In the genomic region with DNA sequence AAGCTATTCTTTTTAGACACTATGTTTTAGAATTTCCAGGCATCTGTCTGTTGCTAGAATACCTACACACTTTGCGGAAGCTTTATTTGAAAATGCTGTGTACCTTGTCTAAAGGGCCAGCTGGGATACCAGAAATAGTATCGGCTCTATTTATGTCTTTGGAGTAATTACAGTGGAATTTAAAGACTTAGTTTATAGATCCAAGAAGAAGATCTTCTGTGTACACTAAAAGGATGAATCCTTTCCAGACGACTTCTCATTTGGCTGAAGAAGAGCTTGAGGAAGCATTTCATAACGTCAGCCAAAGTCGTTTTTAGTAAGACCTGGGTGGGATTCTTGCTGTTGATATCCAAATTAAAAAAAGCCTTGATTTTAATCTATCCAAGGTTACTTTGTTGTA, we compare ENCODE assay signal across 25 cellular contexts.
"Had no signal": no experiment of that assay in that cellular context is flagged by ENCODE, and none has a peak within 500 bp of the region (broad histone marks: within the 10 kb centered on the region; RNA-seq: fewer than 3 reads in every experiment).

No MANE protein-coding gene starts in this region.

- H3K27me3 Mint-ChIP-seq: activated B cell treated with CpG ODN at 0.5 μM for 24 hours; stimulated activated naive CD8-positive, alpha-beta T cell treated with anti-CD3 and anti-CD28 coated beads, Interleukin-15, Interleukin-2, amounts not matched to agents 100 ng/mL and 50 ng/mL, for 24 hours had no signal

- H3K4me1 ChIP-seq: neural progenitor cell, prostate gland, tibial artery had no signal

- FAIRE-seq: bronchial epithelial cell, frontal cortex had no signal

- H3K27me3 ChIP-seq: neural progenitor cell, ovary, tibial artery had no signal

- H3K4me3 Mint-ChIP-seq: activated B cell treated with CpG ODN at 0.5 μM for 24 hours; activated naive CD8-positive, alpha-beta T cell treated with anti-CD3 and anti-CD28 coated beads for 36 hours; activated T-cell treated with anti-CD3 and anti-CD28 coated beads, Interleukin-2, amount 50 U/mL, for 4 hours; naive thymus-derived CD8-positive, alpha-beta T cell; neural progenitor cell; stimulated activated naive CD8-positive, alpha-beta T cell treated with anti-CD3 and anti-CD28 coated beads, Interleukin-15, Interleukin-2, amounts not matched to agents 100 ng/mL and 50 ng/mL, for 24 hours had no signal

- H3K27ac Mint-ChIP-seq: activated B cell treated with CpG ODN at 0.5 μM for 24 hours; activated naive CD8-positive, alpha-beta T cell treated with anti-CD3 and anti-CD28 coated beads for 36 hours; activated T-helper 2 cell treated with anti-CD3 and anti-CD28 coated beads, Interferon-gamma antibody, Interleukin-2, Interleukin-4, amounts not matched to agents 10 μg/mL and 5 μg/mL and 100 μg/mL, durations not matched to agents 14 hours and 24 hours and 36 hours; naive thymus-derived CD8-positive, alpha-beta T cell; neural progenitor cell; stimulated activated naive CD8-positive, alpha-beta T cell treated with anti-CD3 and anti-CD28 coated beads, Interleukin-15, Interleukin-2, amounts not matched to agents 100 ng/mL and 50 ng/mL, for 24 hours had no signal

- H3K36me3 Mint-ChIP-seq: activated naive CD8-positive, alpha-beta T cell treated with anti-CD3 and anti-CD28 coated beads for 36 hours; naive thymus-derived CD8-positive, alpha-beta T cell; neural progenitor cell had no signal

- H3K4me3 ChIP-seq: coronary artery, neural progenitor cell, ovary, prostate gland, tibial artery had no signal

- ATAC-seq: activated T-cell treated with anti-CD3 and anti-CD28 coated beads, Interleukin-2, amount 50 U/mL, for 4 hours; left colon; naive thymus-derived CD8-positive, alpha-beta T cell had no signal

- H3K9me3 ChIP-seq: ovary, prostate gland, tibial artery had no signal

- H3K36me3 ChIP-seq: neural progenitor cell, ovary, prostate gland, tibial artery had no signal

- H3K27ac ChIP-seq: coronary artery, neural progenitor cell, ovary, prostate gland, tibial artery had no signal

- DNase-seq: activated B cell treated with CpG ODN at 0.5 μM for 24 hours; activated CD4-positive, alpha-beta T cell treated with anti-CD3 and anti-CD28 coated beads for 4 hours; activated CD4-positive, alpha-beta T cell treated with anti-CD3 and anti-CD28 coated beads, Interleukin-2, amount 50 U/mL, for 48 hours; activated CD8-positive, alpha-beta memory T cell treated with anti-CD3 and anti-CD28 coated beads, Interleukin-2, amount 50 U/mL, for 48 hours; activated naive CD4-positive, alpha-beta T cell; activated naive CD8-positive, alpha-beta T cell treated with anti-CD3 and anti-CD28 coated beads for 36 hours; activated T-cell treated with anti-CD3 and anti-CD28 coated beads, Interleukin-2, amount 50 U/mL, for 4 hours; amniotic stem cell; glutamatergic neuron; islet precursor cell; left colon; mesendoderm; naive thymus-derived CD8-positive, alpha-beta T cell; ovary; stimulated activated CD4-positive, alpha-beta T cell treated with anti-CD3 and anti-CD28 coated beads, Interleukin-12 subunit alpha, Interleukin-12 subunit beta, amount 100 ng/mL, for 4 hours; substantia nigra; T-helper 9 cell; tibial artery had no signal

- H3K4me1 Mint-ChIP-seq: activated B cell treated with CpG ODN at 0.5 μM for 24 hours; activated naive CD8-positive, alpha-beta T cell treated with anti-CD3 and anti-CD28 coated beads for 36 hours; naive thymus-derived CD8-positive, alpha-beta T cell; neural progenitor cell had no signal

- H3K9me3 Mint-ChIP-seq: activated B cell treated with CpG ODN at 0.5 μM for 24 hours; activated T-helper 2 cell treated with anti-CD3 and anti-CD28 coated beads, Interferon-gamma antibody, Interleukin-2, Interleukin-4, amounts not matched to agents 10 μg/mL and 5 μg/mL and 100 μg/mL, durations not matched to agents 14 hours and 24 hours and 36 hours; neural progenitor cell; stimulated activated naive CD8-positive, alpha-beta T cell treated with anti-CD3 and anti-CD28 coated beads, Interleukin-15, Interleukin-2, amounts not matched to agents 100 ng/mL and 50 ng/mL, for 24 hours had no signal
